1 cellular context compared by ENCODE assay signal in genomic region chr2:98601532-98602132, GRCh38.
TF ChIP-seq lines count a peak whose summit lies in the region.

No MANE protein-coding gene starts in this region.

TF ChIP-seq in HepG2, 621 proteins besides CTCF, POLR2A, EP300 and RAD21 (continued from another document):
- no peak for TF ChIP-seq RERE (CRISPR knock-in tag; IDR thresholded peaks at IDR 0.05; ENCODE audit: low read depth)
- no peak for TF ChIP-seq ZNF710 (CRISPR knock-in tag; IDR thresholded peaks at IDR 0.05; ENCODE audit: borderline replicate concordance)
- TF ChIP-seq ZNF572 (CRISPR knock-in tag; IDR thresholded peaks at IDR 0.05): 0 out of 2 replicates have a peak, but pooled peaks have one; percentile 58
- no peak for TF ChIP-seq ONECUT2 (CRISPR knock-in tag; IDR thresholded peaks at IDR 0.05)
- no peak for TF ChIP-seq ZNF646 (CRISPR knock-in tag; IDR thresholded peaks at IDR 0.05)
- 0 out of 2 replicates have a peak, but pooled peaks have one; percentile 44 for TF ChIP-seq ZNF619 (CRISPR knock-in tag; IDR thresholded peaks at IDR 0.05)
- TF ChIP-seq DRAP1 (CRISPR knock-in tag; IDR thresholded peaks at IDR 0.05): 0 out of 2 replicates have a peak, but pooled peaks have one; percentile 24
- 0 out of 2 replicates have a peak, but pooled peaks have one; percentile 39 for TF ChIP-seq ZBTB49 (CRISPR knock-in tag; IDR thresholded peaks at IDR 0.05; ENCODE audit: borderline replicate concordance)
- peak; percentile 41; the same call in 1 of the 2 replicates for TF ChIP-seq SALL1 (CRISPR knock-in tag; IDR thresholded peaks at IDR 0.05)
- peak; percentile 48; the same call in 1 of the 2 replicates for TF ChIP-seq GATAD1 (CRISPR knock-in tag; IDR thresholded peaks at IDR 0.05)
- peak; percentile 69 for TF ChIP-seq HNF1B (CRISPR knock-in tag; IDR thresholded peaks at IDR 0.05)
- no peak for TF ChIP-seq KDM5A (IDR thresholded peaks at IDR 0.05; ENCODE audit: borderline replicate concordance, low read length)
- 0 out of 2 replicates have a peak, but pooled peaks have one; percentile 19 for TF ChIP-seq CEBPG (CRISPR knock-in tag; IDR thresholded peaks at IDR 0.05)
- no peak for TF ChIP-seq ZNF562 (CRISPR knock-in tag; IDR thresholded peaks at IDR 0.05; ENCODE audit: borderline replicate concordance)
